7 cellular contexts compared by ENCODE assay signal in genomic region chr17:17445925-17446665, GRCh38. TPM values are rescaled to one million over a fixed set of nuclear protein-coding genes. Genes with fewer than 3 reads are reported as not detected.
DNase-seq lines count a peak whose midpoint lies in the region; ATAC-seq and TF ChIP-seq lines count a peak whose summit lies in the region.

No MANE protein-coding gene starts in this region.

- in situ Hi-C loops in SK-MEL-5 (cut with HindIII; ENCODE audit: low pct_unique_long_range_greater_than_20kb, low sequenced_read_pairs): no loop called here

- no peak for ATAC-seq in HG02588 (IDR thresholded peaks at IDR 0.05; ENCODE audit: unreplicated experiment)
- no peak for ATAC-seq in HG03139 (IDR thresholded peaks at IDR 0.05; ENCODE audit: unreplicated experiment)

- no peaks in the 10 kb centered on the region for H3K36me3 ChIP-seq in tibial nerve
- H3K36me3 ChIP-seq in esophagus muscularis mucosa: no peaks in the 10 kb centered on the region

- intact Hi-C loops in esophagus muscularis mucosa (cut with DNase I): no loop called here

- peak; percentile 26 to 77 for TF ChIP-seq EP300 in tibial nerve (IDR thresholded peaks at IDR 0.05)
- TF ChIP-seq EP300 in esophagus muscularis mucosa (IDR thresholded peaks at IDR 0.05): no peak

- WGBS in tibial nerve, 2 donors: 33 to 48% methylated on average over 12 of the region's 12 CpGs
- 60% methylated on average over 12 of the region's 12 CpGs for WGBS in esophagus muscularis mucosa

- TF ChIP-seq POLR2A in tibial nerve (IDR thresholded peaks at IDR 0.05): no peak
- TF ChIP-seq POLR2A in esophagus muscularis mucosa (IDR thresholded peaks at IDR 0.05; ENCODE audit: low read depth): no peak

- peaks cover 0 to 18% (median 2%) of the 10 kb centered on the region in 4 donors for H3K4me1 ChIP-seq in tibial nerve
- H3K4me1 ChIP-seq in esophagus muscularis mucosa: peaks cover 0 to 11% (median 2%) of the 10 kb centered on the region in 4 donors

- no peak overlapping the region for H3K4me3 ChIP-seq in HFF-Myc (replicated peaks; ENCODE audit: low read depth, low read length)
- no peak overlapping the region for H3K4me3 ChIP-seq in tibial nerve
- H3K4me3 ChIP-seq in esophagus muscularis mucosa: no peak overlapping the region

- H3K27ac ChIP-seq in tibial nerve: peak overlapping the region; percentile 40 to 77 (median 58)
- H3K27ac ChIP-seq in esophagus muscularis mucosa (replicated peaks in 1 of 4): no peak overlapping the region

- peak; percentile 87 for DNase-seq in HFF-Myc (ENCODE audit: extremely low read depth, low read depth)
- peak; percentile 57 for DNase-seq in SK-MEL-5 (ENCODE audit: low read depth, low spot score)
- DNase-seq in hepatic stellate cell (ENCODE audit: low spot score): peak; percentile 91
- peak; percentile 67 to 72 for DNase-seq in tibial nerve (ENCODE audit: low spot score in 2 of 2)
- DNase-seq in esophagus muscularis mucosa (ENCODE audit: extremely low spot score): no peak

- peak; percentile 4 for TF ChIP-seq CTCF in HFF-Myc (IDR thresholded peaks at IDR 0.05; ENCODE audit: low read depth, low read length, missing control alignments)
- TF ChIP-seq CTCF in tibial nerve (IDR thresholded peaks at IDR 0.05): no peak
- no peak for TF ChIP-seq CTCF in esophagus muscularis mucosa (IDR thresholded peaks at IDR 0.05)

- H3K9me3 ChIP-seq in tibial nerve (no peaks in the 10 kb centered on the region), esophagus muscularis mucosa (no peaks in the 10 kb centered on the region)

- no peaks in the 10 kb centered on the region for H3K27me3 ChIP-seq in tibial nerve
- H3K27me3 ChIP-seq in esophagus muscularis mucosa: peaks cover 0 to 14% (median 0%) of the 10 kb centered on the region in 4 donors

RNA-seq across cellular contexts. Expression of gene MED9, which starts 30.7 kb away (rescaled TPM):
- 73.7 and 85.1 TPM in 2 replicates for total RNA-seq in SK-MEL-5 (2014; rRNA removed; shearing (Covaris generic))
- polyA plus RNA-seq in SK-MEL-5 (2015; cell fraction: cytosol; rRNA removed): 69.4 and 84.0 TPM in 2 replicates
- 53.6 and 59.9 TPM in 2 replicates for polyA plus RNA-seq in SK-MEL-5 (2015; cell fraction: nucleus; rRNA removed)
- total RNA-seq in tibial nerve (10 to 100 TPM in 3 of 4 donors, 1 to 10 TPM in 1; 8.0 to 17.5 (median 13.6) TPM), esophagus muscularis mucosa (10 to 100 TPM in 3 of 4 donors, 1 to 10 TPM in 1; 8.3 to 14.4 (median 11.4) TPM)

RNA-seq across cellular contexts. Expression of gene RASD1, which starts 50.1 kb away (rescaled TPM):
- 73.8 and 79.9 TPM in 2 replicates for total RNA-seq in SK-MEL-5 (2014; rRNA removed; shearing (Covaris generic))
- 102 and 118 TPM in 2 replicates for polyA plus RNA-seq in SK-MEL-5 (2015; cell fraction: cytosol; rRNA removed)
- polyA plus RNA-seq in SK-MEL-5 (2015; cell fraction: nucleus; rRNA removed): 78.6 and 91.7 TPM in 2 replicates
- 100 to 1,000 TPM; 166 to 250 (median 231) TPM for total RNA-seq in tibial nerve
- total RNA-seq in esophagus muscularis mucosa: 10 to 100 TPM in 3 of 4 donors, 1 to 10 TPM in 1; 5.0 to 17.9 (median 13.3) TPM

Comparison
In these comparisons a context has a peak if more than half of its experiments do, and no peak if none do; other contexts are left out.
1. H3K27ac ChIP-seq: peak in tibial nerve (4 of 4); none in esophagus muscularis mucosa (0 of 4).